ENCODE assay signal across 8 cellular contexts in genomic region chr17:75864887-75865286, GRCh38. TPM values are rescaled to one million over a fixed set of nuclear protein-coding genes. Genes with fewer than 3 reads are reported as not detected.
DNase-seq lines count a peak whose midpoint lies in the region; ATAC-seq and TF ChIP-seq lines count a peak whose summit lies in the region.
"Not testable (repeated sequence)": the region's sequence is repeated elsewhere in the genome, so short reads cannot be mapped to it uniquely, and the experiment has no call there.

No MANE protein-coding gene starts in this region.

- not testable (repeated sequence) for TF ChIP-seq CTCF in esophagus muscularis mucosa (IDR thresholded peaks at IDR 0.05)

- H3K9ac ChIP-seq in SK-N-MC (ENCODE audit: insufficient read length), result not testable (repeated sequence)

- H3K4me1 Mint-ChIP-seq in CD4-positive, alpha-beta memory T cell, result peaks cover 15 to 34% (median 25%) of the 10 kb centered on the region in 4 donors
- H3K4me1 Mint-ChIP-seq in naive thymus-derived CD4-positive, alpha-beta T cell, result peaks cover 10 to 28% (median 22%) of the 10 kb centered on the region in 7 donors
- H3K4me1 Mint-ChIP-seq in stimulated activated naive CD8-positive, alpha-beta T cell treated with anti-CD3 and anti-CD28 coated beads, Interleukin-15, amount 100 ng/mL, for 72 hours, result peaks cover 22% of the 10 kb centered on the region

- H3K4me3 ChIP-seq in CD4-positive, alpha-beta memory T cell (ENCODE audit: low read length in 2 of 2); esophagus muscularis mucosa; naive thymus-derived CD4-positive, alpha-beta T cell (ENCODE audit: low read length): not testable (repeated sequence)
- peak overlapping the region; percentile 52; the same call in 1 of the 2 replicates for H3K4me3 ChIP-seq in SK-N-MC

- peak overlapping the region; percentile 60 for H3K27ac ChIP-seq in CD4-positive, alpha-beta memory T cell (ENCODE audit: low read depth, low read length)
- H3K27ac ChIP-seq in SK-N-MC, result not testable (repeated sequence)
- peak overlapping the region; percentile 75 to 83 (median 81) for H3K27ac ChIP-seq in esophagus muscularis mucosa (replicated peaks in 1 of 4)
- peak overlapping the region; percentile 49 for H3K27ac ChIP-seq in naive thymus-derived CD4-positive, alpha-beta T cell (ENCODE audit: low read depth, low read length)

- POLR2A ChIA-PET in CD4-positive, alpha-beta memory T cell (lab: Charles Lee; ENCODE audit: partially characterized antibody), result interaction anchor here (0.7 to 23.4 kb wide), 10 partner anchors 10 to 115 kb away, joined by 3 to 563 read pairs (median 7); partner anchors contain the start of genes FBF1, TRIM47, TRIM65 and UNK
- POLR2A ChIA-PET in naive thymus-derived CD4-positive, alpha-beta T cell (lab: Charles Lee), result interaction anchor here (0.6 to 20.0 kb wide), 8 partner anchors 7 to 463 kb away, joined by 3 to 354 read pairs (median 3); partner anchors contain the start of genes TRIM47, TRIM65 and WBP2

- CTCF ChIA-PET in CD4-positive, alpha-beta memory T cell (lab: Charles Lee; ENCODE audit: partially characterized antibody), result interaction anchor here (0.7 to 14.6 kb wide), 6 partner anchors 9 to 116 kb away, joined by 3 to 266 read pairs (median 3); partner anchors contain the start of genes TRIM47 and WBP2
- CTCF ChIA-PET in naive thymus-derived CD4-positive, alpha-beta T cell (lab: Charles Lee), result interaction anchor here (0.6 to 1.3 kb wide), 8 partner anchors 8 to 341 kb away, joined by 3 to 11 read pairs (median 4); partner anchors contain the start of gene WBP2

- intact Hi-C loops in CD4-positive, alpha-beta memory T cell (cut with micrococcal nuclease); esophagus muscularis mucosa (cut with DNase I): not testable (repeated sequence)
- intact Hi-C loops in naive thymus-derived CD4-positive, alpha-beta T cell (cut with micrococcal nuclease), result loop anchor here in 1 of 2 donors (1.0 kb wide), 1 partner anchor 11 kb away; no protein-coding TSS in a partner anchor

- not testable (repeated sequence) for TF ChIP-seq POLR2A in esophagus muscularis mucosa (IDR thresholded peaks at IDR 0.05; ENCODE audit: low read depth)

- TF ChIP-seq EP300 in esophagus muscularis mucosa (IDR thresholded peaks at IDR 0.05), result not testable (repeated sequence)

- WGBS in esophagus muscularis mucosa, result 75% methylated on average over 4 of the region's 4 CpGs

- not testable (repeated sequence) for H3K27me3 ChIP-seq in CD4-positive, alpha-beta memory T cell (ENCODE audit: insufficient read depth, low read length); esophagus muscularis mucosa; naive thymus-derived CD4-positive, alpha-beta T cell (ENCODE audit: control insufficient read depth in 2 of 2, insufficient read depth in 2 of 2, low read length in 2 of 2)

- peak in 3 of 5 donors; percentile 32 to 81 (median 37) for DNase-seq in CD4-positive, alpha-beta memory T cell
- not testable (repeated sequence) for DNase-seq in SK-N-MC (ENCODE audit: low read depth, low spot score); activated naive CD4-positive, alpha-beta T cell treated with anti-CD3 and anti-CD28 coated beads, Interleukin-2, amount 50 U/mL, for 72 hours (ENCODE audit: low spot score in 2 of 2); esophagus muscularis mucosa (ENCODE audit: extremely low spot score); stimulated activated naive CD8-positive, alpha-beta T cell treated with anti-CD3 and anti-CD28 coated beads, Interleukin-15, amount 100 ng/mL, for 72 hours
- DNase-seq in naive thymus-derived CD4-positive, alpha-beta T cell, result peak in 1 of 9 donors; percentile 23

- peak overlapping the region; percentile 90 to 94 (median 93) for H3K27ac Mint-ChIP-seq in CD4-positive, alpha-beta memory T cell
- H3K27ac Mint-ChIP-seq in activated naive CD4-positive, alpha-beta T cell treated with anti-CD3 and anti-CD28 coated beads, Interleukin-2, amount 50 U/mL, for 72 hours, result peak overlapping the region in 1 of 2 donors; percentile 72
- H3K27ac Mint-ChIP-seq in naive thymus-derived CD4-positive, alpha-beta T cell, result peak overlapping the region in 8 of 9 donors; percentile 48 to 93 (median 85)
- H3K27ac Mint-ChIP-seq in stimulated activated naive CD8-positive, alpha-beta T cell treated with anti-CD3 and anti-CD28 coated beads, Interleukin-15, amount 100 ng/mL, for 72 hours, result peak overlapping the region in 1 of 2 donors; percentile 65

- H3K9me3 Mint-ChIP-seq in CD4-positive, alpha-beta memory T cell; activated naive CD4-positive, alpha-beta T cell treated with anti-CD3 and anti-CD28 coated beads, Interleukin-2, amount 50 U/mL, for 72 hours; naive thymus-derived CD4-positive, alpha-beta T cell; stimulated activated naive CD8-positive, alpha-beta T cell treated with anti-CD3 and anti-CD28 coated beads, Interleukin-15, amount 100 ng/mL, for 72 hours: not testable (repeated sequence)

- not testable (repeated sequence) for H3K27me3 Mint-ChIP-seq in CD4-positive, alpha-beta memory T cell; naive thymus-derived CD4-positive, alpha-beta T cell; stimulated activated naive CD8-positive, alpha-beta T cell treated with anti-CD3 and anti-CD28 coated beads, Interleukin-15, amount 100 ng/mL, for 72 hours

- peaks cover 23% of the 10 kb centered on the region for H3K4me1 ChIP-seq in CD4-positive, alpha-beta memory T cell (ENCODE audit: insufficient read depth, low read length)
- H3K4me1 ChIP-seq in esophagus muscularis mucosa, result peaks cover 40 to 67% (median 65%) of the 10 kb centered on the region in 4 donors
- peaks cover 11 to 18% of the 10 kb centered on the region in 2 donors for H3K4me1 ChIP-seq in naive thymus-derived CD4-positive, alpha-beta T cell (ENCODE audit: control insufficient read depth in 2 of 2, insufficient read depth in 2 of 2, low read length in 2 of 2)

- H3K9me3 ChIP-seq in CD4-positive, alpha-beta memory T cell (ENCODE audit: control insufficient read depth in 1 of 2, low read length in 2 of 2); SK-N-MC (ENCODE audit: low read depth, low read length); esophagus muscularis mucosa; naive thymus-derived CD4-positive, alpha-beta T cell (ENCODE audit: control insufficient read depth in 2 of 3, low read length in 3 of 3): not testable (repeated sequence)

- ATAC-seq in GM21367 (IDR thresholded peaks at IDR 0.05; ENCODE audit: unreplicated experiment) (peak; percentile 25), HG03108 (IDR thresholded peaks at IDR 0.05; ENCODE audit: unreplicated experiment) (peak; percentile 4)
- peak; percentile 59 to 80 for ATAC-seq in activated naive CD4-positive, alpha-beta T cell treated with anti-CD3 and anti-CD28 coated beads, Interleukin-2, amount 50 U/mL, for 72 hours
- peak; percentile 58 for ATAC-seq in naive thymus-derived CD4-positive, alpha-beta T cell
- ATAC-seq in stimulated activated naive CD8-positive, alpha-beta T cell treated with anti-CD3 and anti-CD28 coated beads, Interleukin-15, amount 100 ng/mL, for 72 hours, result peak; percentile 58

- not testable (repeated sequence) for H3K36me3 ChIP-seq in CD4-positive, alpha-beta memory T cell (ENCODE audit: insufficient read depth, low read length); SK-N-MC (ENCODE audit: insufficient read depth, low read length); esophagus muscularis mucosa; naive thymus-derived CD4-positive, alpha-beta T cell (ENCODE audit: control insufficient read depth in 2 of 3, insufficient read depth in 3 of 3, low read length in 3 of 3)

- H3K36me3 Mint-ChIP-seq in CD4-positive, alpha-beta memory T cell; activated naive CD4-positive, alpha-beta T cell treated with anti-CD3 and anti-CD28 coated beads, Interleukin-2, amount 50 U/mL, for 72 hours; naive thymus-derived CD4-positive, alpha-beta T cell: not testable (repeated sequence)

- H3K4me3 Mint-ChIP-seq in CD4-positive, alpha-beta memory T cell, result peak overlapping the region in 6 of 8 donors; percentile 58 to 84 (median 68)
- peak overlapping the region in 6 of 10 donors; percentile 17 to 72 (median 46) for H3K4me3 Mint-ChIP-seq in naive thymus-derived CD4-positive, alpha-beta T cell
- H3K4me3 Mint-ChIP-seq in stimulated activated naive CD8-positive, alpha-beta T cell treated with anti-CD3 and anti-CD28 coated beads, Interleukin-15, amount 100 ng/mL, for 72 hours, result peak overlapping the region; percentile 22 to 47

RNA-seq across cellular contexts. Expression of gene WBP2, which starts 9.8 kb away (rescaled TPM):
- 100 to 1,000 TPM; 159 to 160 TPM for total RNA-seq in CD4-positive, alpha-beta memory T cell
- polyA plus RNA-seq in CD4-positive, alpha-beta memory T cell, result 100 to 1,000 TPM in 1 of 2 donors, 10 to 100 TPM in 1; 80.3 to 127 TPM
- 100 to 1,000 TPM in 1 of 2 donors, 10 to 100 TPM in 1; 78.2 to 144 TPM for total RNA-seq in activated naive CD4-positive, alpha-beta T cell treated with anti-CD3 and anti-CD28 coated beads, Interleukin-2, amount 50 U/mL, for 72 hours
- 10 to 100 TPM; 48.2 to 95.8 (median 85.2) TPM for total RNA-seq in esophagus muscularis mucosa
- 100 to 1,000 TPM in 3 of 5 experiments, 10 to 100 TPM in 2; 87.7 to 159 (median 112) TPM for total RNA-seq in naive thymus-derived CD4-positive, alpha-beta T cell
- polyA plus RNA-seq in naive thymus-derived CD4-positive, alpha-beta T cell, result 10 to 100 TPM; 84.8 to 99.4 TPM

RNA-seq across cellular contexts. Expression of gene TRIM47, which starts 13.5 kb away (rescaled TPM):
- 10 to 100 TPM; 17.5 to 22.6 TPM for total RNA-seq in CD4-positive, alpha-beta memory T cell
- 10 to 100 TPM; 11.2 to 26.8 TPM for polyA plus RNA-seq in CD4-positive, alpha-beta memory T cell
- 10 to 100 TPM; 11.5 to 26.2 TPM for total RNA-seq in activated naive CD4-positive, alpha-beta T cell treated with anti-CD3 and anti-CD28 coated beads, Interleukin-2, amount 50 U/mL, for 72 hours
- total RNA-seq in esophagus muscularis mucosa, result 100 to 1,000 TPM in 1 of 4 donors, 10 to 100 TPM in 3; 67.8 to 147 (median 81.9) TPM
- total RNA-seq in naive thymus-derived CD4-positive, alpha-beta T cell, result 10 to 100 TPM in 1 of 5 experiments, 1 to 10 TPM in 4; 2.5 to 25.6 (median 8.7) TPM
- polyA plus RNA-seq in naive thymus-derived CD4-positive, alpha-beta T cell, result 1 to 10 TPM; 6.3 to 7.7 TPM

RNA-seq across cellular contexts. Expression of gene UNC13D, which starts 20.7 kb away (rescaled TPM):
- total RNA-seq in CD4-positive, alpha-beta memory T cell, result 100 to 1,000 TPM; 161 to 171 TPM
- polyA plus RNA-seq in CD4-positive, alpha-beta memory T cell, result 10 to 100 TPM; 39.6 to 78.9 TPM
- 100 to 1,000 TPM; 128 to 143 TPM for total RNA-seq in activated naive CD4-positive, alpha-beta T cell treated with anti-CD3 and anti-CD28 coated beads, Interleukin-2, amount 50 U/mL, for 72 hours
- total RNA-seq in esophagus muscularis mucosa, result 1 to 10 TPM; 5.9 to 10.0 (median 9.0) TPM
- total RNA-seq in naive thymus-derived CD4-positive, alpha-beta T cell, result 100 to 1,000 TPM; 145 to 201 (median 152) TPM
- 10 to 100 TPM; 44.5 to 83.3 TPM for polyA plus RNA-seq in naive thymus-derived CD4-positive, alpha-beta T cell

RNA-seq across cellular contexts. Expression of gene TRIM65, which starts 31.9 kb away (rescaled TPM):
- total RNA-seq in CD4-positive, alpha-beta memory T cell, result 10 to 100 TPM; 36.5 to 36.9 TPM
- polyA plus RNA-seq in CD4-positive, alpha-beta memory T cell, result 10 to 100 TPM; 17.7 to 28.8 TPM
- 10 to 100 TPM; 16.2 to 31.9 TPM for total RNA-seq in activated naive CD4-positive, alpha-beta T cell treated with anti-CD3 and anti-CD28 coated beads, Interleukin-2, amount 50 U/mL, for 72 hours
- total RNA-seq in esophagus muscularis mucosa, result 10 to 100 TPM; 13.3 to 36.4 (median 27.4) TPM
- total RNA-seq in naive thymus-derived CD4-positive, alpha-beta T cell, result 10 to 100 TPM; 20.9 to 37.7 (median 29.6) TPM
- 10 to 100 TPM; 14.9 to 29.6 TPM for polyA plus RNA-seq in naive thymus-derived CD4-positive, alpha-beta T cell

RNA-seq across cellular contexts. Expression of gene MRPL38, which starts 39.8 kb away (rescaled TPM):
- 100 to 1,000 TPM; 126 to 142 TPM for total RNA-seq in CD4-positive, alpha-beta memory T cell
- polyA plus RNA-seq in CD4-positive, alpha-beta memory T cell, result 10 to 100 TPM; 59.1 to 89.0 TPM
- 100 to 1,000 TPM; 101 to 105 TPM for total RNA-seq in activated naive CD4-positive, alpha-beta T cell treated with anti-CD3 and anti-CD28 coated beads, Interleukin-2, amount 50 U/mL, for 72 hours
- 10 to 100 TPM; 32.5 to 61.7 (median 44.1) TPM for total RNA-seq in esophagus muscularis mucosa
- total RNA-seq in naive thymus-derived CD4-positive, alpha-beta T cell, result 100 to 1,000 TPM in 4 of 5 experiments, 10 to 100 TPM in 1; 81.0 to 154 (median 128) TPM
- polyA plus RNA-seq in naive thymus-derived CD4-positive, alpha-beta T cell, result 10 to 100 TPM; 64.6 to 72.2 TPM

Comparison
In these comparisons a context has a peak if more than half of its experiments do, and no peak if none do; other contexts are left out.
1. ATAC-seq: peak in every context shown above with its lines; median percentile 70 in activated naive CD4-positive, alpha-beta T cell treated with anti-CD3 and anti-CD28 coated beads, Interleukin-2, amount 50 U/mL, for 72 hours; 58 in naive thymus-derived CD4-positive, alpha-beta T cell; 58 in stimulated activated naive CD8-positive, alpha-beta T cell treated with anti-CD3 and anti-CD28 coated beads, Interleukin-15, amount 100 ng/mL, for 72 hours; 25 in GM21367; 4 in HG03108.
2. RNA of gene UNC13D, which starts 20.7 kb away (total RNA-seq): 161 to 171 TPM in CD4-positive, alpha-beta memory T cell, 145 to 201 TPM in naive thymus-derived CD4-positive, alpha-beta T cell and 128 to 143 TPM in activated naive CD4-positive, alpha-beta T cell treated with anti-CD3 and anti-CD28 coated beads, Interleukin-2, amount 50 U/mL, for 72 hours; 5.9 to 10.0 TPM in esophagus muscularis mucosa; every median in the first group is over 10 times any median in the second.
3. Peak in every context shown above with its lines, with median percentiles within 50 percentile points of each other: H3K4me3 Mint-ChIP-seq.